ENCODE assay signal across 8 cellular contexts in the genomic region with DNA sequence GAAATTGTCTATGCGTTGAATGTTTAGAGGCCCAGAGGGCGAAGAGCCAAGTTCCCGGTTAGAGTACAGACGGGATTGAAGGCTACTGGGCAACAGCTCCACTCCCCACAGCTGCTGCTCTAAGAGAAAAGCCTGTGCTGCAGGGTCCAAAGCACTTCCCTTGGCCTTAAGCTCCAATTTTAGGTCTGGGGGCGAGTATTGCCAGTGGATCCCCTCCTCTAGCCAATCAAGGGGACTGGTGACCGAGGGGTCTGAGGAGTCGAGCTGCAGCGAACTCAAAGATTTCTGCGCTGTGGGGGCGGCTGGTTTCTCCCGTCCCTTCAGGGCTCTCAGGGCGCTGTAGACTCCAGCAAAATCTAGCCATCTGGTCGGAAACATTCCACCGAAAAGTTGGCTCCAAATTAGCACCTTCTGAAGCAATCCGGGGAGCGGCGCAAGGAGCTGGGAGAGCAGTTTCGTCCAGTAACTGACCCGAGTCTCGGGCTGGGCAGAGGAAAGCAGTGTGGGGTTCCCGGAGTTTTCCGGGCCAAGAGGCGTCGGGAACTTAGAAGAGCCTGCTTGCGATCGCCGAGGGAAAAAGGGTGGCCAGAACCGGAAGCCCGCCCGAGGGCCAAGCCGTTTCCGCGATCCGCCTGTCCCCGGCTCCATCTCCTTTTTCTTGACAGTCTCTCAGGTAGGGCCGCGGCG. TPM values are rescaled to one million over a fixed set of nuclear protein-coding genes. Genes with fewer than 3 reads are reported as not detected.
DNase-seq lines count a peak whose midpoint lies in the region; ATAC-seq and TF ChIP-seq lines count a peak whose summit lies in the region.

No MANE protein-coding gene starts in this region.

- DNase-seq in NCI-H82 (lab: John Stamatoyannopoulos, UW) (peak; percentile 68), NCI-H82 treated with DMSO at 0.1 percent for 48 hours (lab: John Stamatoyannopoulos, UW; ENCODE audit: unreplicated experiment) (no peak), KG1 (lab: John Stamatoyannopoulos, UW) (peak; percentile 28), erythroblast (lab: John Stamatoyannopoulos, UW) (peak; percentile 59 to 75), upper lobe of left lung (peak in 1 of 2 donors; percentile 43)
- DNase-seq in activated CD4-positive, alpha-beta memory T cell treated with anti-CD3 and anti-CD28 coated beads, Interleukin-2, amount 10 ng/mL, durations not matched to agents 7 days and 5 days: peak; percentile 63

- H3K27me3 Mint-ChIP-seq in activated CD4-positive, alpha-beta memory T cell treated with anti-CD3 and anti-CD28 coated beads, Interleukin-2, amount 10 ng/mL, durations not matched to agents 7 days and 5 days: no peaks in the 10 kb centered on the region

- H3K27ac ChIP-seq in muscle layer of colon (ENCODE audit: low read depth, low read length): peak overlapping the region; percentile 99
- H3K27ac ChIP-seq in upper lobe of left lung: peak overlapping the region; percentile 97 to 100 (median 99)

- whole genome bisulfite sequencing in upper lobe of left lung, 2 donors: 0 to 1% methylated on average over 23 to 37 of the region's 38 CpGs

- CTCF ChIA-PET in activated CD4-positive, alpha-beta memory T cell treated with anti-CD3 and anti-CD28 coated beads, Interleukin-2, amount 10 ng/mL, durations not matched to agents 7 days and 5 days (lab: Charles Lee): interaction anchor here (0.8 to 4.9 kb wide), 8 partner anchors 13 to 396 kb away, joined by 3 to 87 read pairs (median 4); partner anchors contain the start of gene MDM4

- POLR2A ChIA-PET in activated CD4-positive, alpha-beta memory T cell treated with anti-CD3 and anti-CD28 coated beads, Interleukin-2, amount 10 ng/mL, durations not matched to agents 7 days and 5 days (lab: Charles Lee): interaction anchor here (0.6 to 2.3 kb wide), 11 partner anchors 10 to 169 kb away, joined by 3 to 20 read pairs (median 8); partner anchors contain the start of genes MDM4 and PIK3C2B

- TF ChIP-seq POLR2A in erythroblast (IDR thresholded peaks at IDR 0.05; ENCODE audit: low read length): no peak
- TF ChIP-seq POLR2A in upper lobe of left lung (IDR thresholded peaks at IDR 0.05): no peak

- no peaks in the 10 kb centered on the region for H3K9me3 ChIP-seq in muscle layer of colon (ENCODE audit: low read length)
- H3K9me3 ChIP-seq in upper lobe of left lung: no peaks in the 10 kb centered on the region

- H3K27me3 ChIP-seq in muscle layer of colon (ENCODE audit: control insufficient read depth in 1 of 2, insufficient read depth in 2 of 2, low read length in 2 of 2) (no peaks in the 10 kb centered on the region), upper lobe of left lung (no peaks in the 10 kb centered on the region)

- H3K4me3 ChIP-seq in muscle layer of colon (ENCODE audit: low read depth in 1 of 2, low read length in 2 of 2): peak overlapping the region; percentile 95 to 98
- peak overlapping the region; percentile 69 to 87 (median 73) for H3K4me3 ChIP-seq in upper lobe of left lung

- H3K4me3 Mint-ChIP-seq in activated CD4-positive, alpha-beta memory T cell treated with anti-CD3 and anti-CD28 coated beads, Interleukin-2, amount 10 ng/mL, durations not matched to agents 7 days and 5 days: peak overlapping the region; percentile 98

- peaks cover 56% of the 10 kb centered on the region for H3K36me3 Mint-ChIP-seq in activated CD4-positive, alpha-beta memory T cell treated with anti-CD3 and anti-CD28 coated beads, Interleukin-2, amount 10 ng/mL, durations not matched to agents 7 days and 5 days (ENCODE audit: low read depth)

- H3K4me1 Mint-ChIP-seq in activated CD4-positive, alpha-beta memory T cell treated with anti-CD3 and anti-CD28 coated beads, Interleukin-2, amount 10 ng/mL, durations not matched to agents 7 days and 5 days: peaks cover 23% of the 10 kb centered on the region

- H3K27ac Mint-ChIP-seq in activated CD4-positive, alpha-beta memory T cell treated with anti-CD3 and anti-CD28 coated beads, Interleukin-2, amount 10 ng/mL, durations not matched to agents 7 days and 5 days: peak overlapping the region; percentile 98

- peak; percentile 42 for ATAC-seq in GM21723 (IDR thresholded peaks at IDR 0.05; ENCODE audit: unreplicated experiment)
- peak; percentile 65 to 67 for ATAC-seq in upper lobe of left lung (ENCODE audit: low FRiP score in 2 of 2)

- H3K4me1 ChIP-seq in muscle layer of colon (ENCODE audit: insufficient read depth, low read length): peaks cover 14% of the 10 kb centered on the region
- H3K4me1 ChIP-seq in upper lobe of left lung: peaks cover 10 to 31% (median 16%) of the 10 kb centered on the region in 4 donors

- H3K9ac ChIP-seq in muscle layer of colon (ENCODE audit: low read length): peak overlapping the region; percentile 98

- H3K36me3 ChIP-seq in muscle layer of colon (ENCODE audit: insufficient read depth, low read length): peaks cover 10% of the 10 kb centered on the region
- H3K36me3 ChIP-seq in upper lobe of left lung: peaks cover 0 to 14% (median 0%) of the 10 kb centered on the region in 4 donors

- no peak for TF ChIP-seq CTCF in upper lobe of left lung (IDR thresholded peaks at IDR 0.05)

- no peak for TF ChIP-seq EP300 in upper lobe of left lung (IDR thresholded peaks at IDR 0.05)

- H3K9me3 Mint-ChIP-seq in activated CD4-positive, alpha-beta memory T cell treated with anti-CD3 and anti-CD28 coated beads, Interleukin-2, amount 10 ng/mL, durations not matched to agents 7 days and 5 days: no peaks in the 10 kb centered on the region

RNA-seq across cellular contexts. Expression of gene PPP1R15B, which starts 0.7 kb away (rescaled TPM):
- 10 to 100 TPM; 76.0 to 76.1 TPM for total RNA-seq in activated CD4-positive, alpha-beta memory T cell treated with anti-CD3 and anti-CD28 coated beads, Interleukin-2, amount 10 ng/mL, durations not matched to agents 7 days and 5 days
- total RNA-seq in upper lobe of left lung: 10 to 100 TPM; 30.4 to 67.8 (median 44.2) TPM

RNA-seq across cellular contexts. Expression of gene PLEKHA6, which starts 51.2 kb away (rescaled TPM):
- total RNA-seq in activated CD4-positive, alpha-beta memory T cell treated with anti-CD3 and anti-CD28 coated beads, Interleukin-2, amount 10 ng/mL, durations not matched to agents 7 days and 5 days: not detected
- total RNA-seq in upper lobe of left lung: 1 to 10 TPM; 3.3 to 6.9 (median 4.9) TPM

Comparison
In these comparisons a context has a peak if more than half of its experiments do, and no peak if none do; other contexts are left out.
1. RNA of gene PLEKHA6, which starts 51.2 kb away (total RNA-seq): 3.3 to 6.9 TPM in upper lobe of left lung; not detected in activated CD4-positive, alpha-beta memory T cell treated with anti-CD3 and anti-CD28 coated beads, Interleukin-2, amount 10 ng/mL, durations not matched to agents 7 days and 5 days; every median in the first group is over 4 times any median in the second.